In the genomic region with DNA sequence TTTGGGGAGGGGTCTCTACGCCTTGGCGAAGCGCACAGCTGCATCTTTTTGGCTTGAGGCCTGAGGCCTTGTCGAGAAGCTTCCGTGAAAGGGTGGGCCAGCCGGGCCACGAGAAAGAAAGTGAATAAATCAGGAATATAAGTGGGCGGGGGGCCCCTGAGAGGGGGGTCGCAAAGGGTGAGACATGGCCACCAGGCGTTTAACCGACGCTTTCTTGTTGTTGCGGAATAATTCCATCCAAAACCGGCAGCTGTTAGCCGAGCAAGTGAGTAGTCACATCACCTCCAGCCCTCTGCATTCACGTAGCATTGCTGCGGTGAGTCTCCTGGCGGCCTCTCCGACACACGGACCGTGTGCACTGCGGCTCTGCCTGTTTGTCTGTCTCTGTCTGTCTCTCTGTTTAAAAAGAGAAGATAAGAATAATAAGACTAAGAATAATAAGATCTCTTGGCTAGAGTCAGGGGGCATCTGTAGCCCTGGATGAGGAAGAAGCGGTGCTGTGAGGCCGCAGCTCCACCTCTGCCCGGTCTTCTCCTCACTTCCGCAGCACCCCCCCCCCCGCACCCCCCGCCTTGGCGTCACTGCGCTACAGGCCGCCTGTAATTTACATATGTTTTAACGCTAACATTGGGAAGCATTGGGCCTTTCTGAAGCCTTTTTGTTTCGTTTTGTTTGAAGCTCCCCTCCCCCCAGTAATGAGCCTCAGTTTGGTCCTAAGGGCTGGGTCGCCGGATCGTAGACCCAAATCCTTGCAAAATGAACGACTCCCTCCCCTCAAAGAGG, we compare ENCODE assay signal across 1 cellular context.
TF ChIP-seq lines count a peak whose summit lies in the region.

No MANE protein-coding gene starts in this region.

TF ChIP-seq in K562, 482 proteins besides CTCF, POLR2A, EP300 and RAD21 (continued from another document):
- TF ChIP-seq AFF1 (IDR thresholded peaks at IDR 0.05; ENCODE audit: low read depth in 1 of 2, partially characterized antibody in 2 of 2) (peak in 1 of 2 experiments; percentile 14), BRD4 (IDR thresholded peaks at IDR 0.05) (0 out of 2 replicates have a peak, but pooled peaks have one; percentile 50), ESRRA (IDR thresholded peaks at IDR 0.05; ENCODE audit: borderline replicate concordance, low read depth) (no peak), MYBL2 (IDR thresholded peaks at IDR 0.05; ENCODE audit: low read depth) (no peak), MYBL2 (CRISPR knock-in tag; IDR thresholded peaks at IDR 0.05; ENCODE audit: borderline replicate concordance) (no peak), TFE3 (CRISPR knock-in tag; IDR thresholded peaks at IDR 0.05) (no peak), SPI1 (IDR thresholded peaks at IDR 0.05; ENCODE audit: borderline replicate concordance, low read depth, low read length) (peak; percentile 47; the same call in 1 of the 2 replicates), ZFX (CRISPR knock-in tag; IDR thresholded peaks at IDR 0.05) (peak; percentile 73; the same call in 1 of the 2 replicates), MAZ (CRISPR knock-in tag; conservative IDR thresholded peaks at IDR 0.05 in 1 of 2, IDR thresholded peaks at IDR 0.05 in 1 of 2) (peak in 1 of 2 experiments; percentile 48; a peak in 2 of 4 replicates), EP400 (IDR thresholded peaks at IDR 0.05) (peak; percentile 11; the same call in 1 of the 2 replicates), ELF1 (tag; IDR thresholded peaks at IDR 0.05) (peak; percentile 74), PHF8 (IDR thresholded peaks at IDR 0.05; ENCODE audit: borderline replicate concordance, low read length) (peak; percentile 26), SRF (CRISPR knock-in tag; IDR thresholded peaks at IDR 0.05) (0 out of 4 replicates have a peak, but pooled peaks of 1 of the 2 experiments have one; percentile 17), TAF1 (IDR thresholded peaks at IDR 0.05; ENCODE audit: control insufficient read depth, extremely low read depth, insufficient read depth, low read length, severe bottlenecking) (peak; percentile 65), UBTF (IDR thresholded peaks at IDR 0.05; ENCODE audit: borderline replicate concordance in 1 of 2, low read depth in 2 of 2, low read length in 2 of 2) (peak in 1 of 2 experiments; percentile 27; a peak in 1 of 4 replicates)
- TF ChIP-seq, protein P1, sequence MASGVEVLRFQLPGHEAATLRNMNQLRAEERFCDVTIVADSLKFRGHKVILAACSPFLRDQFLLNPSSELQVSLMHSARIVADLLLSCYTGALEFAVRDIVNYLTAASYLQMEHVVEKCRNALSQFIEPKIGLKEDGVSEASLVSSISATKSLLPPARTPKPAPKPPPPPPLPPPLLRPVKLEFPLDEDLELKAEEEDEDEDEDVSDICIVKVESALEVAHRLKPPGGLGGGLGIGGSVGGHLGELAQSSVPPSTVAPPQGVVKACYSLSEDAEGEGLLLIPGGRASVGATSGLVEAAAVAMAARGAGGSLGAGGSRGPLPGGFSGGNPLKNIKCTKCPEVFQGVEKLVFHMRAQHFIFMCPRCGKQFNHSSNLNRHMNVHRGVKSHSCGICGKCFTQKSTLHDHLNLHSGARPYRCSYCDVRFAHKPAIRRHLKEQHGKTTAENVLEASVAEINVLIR (CRISPR knock-in tag; IDR thresholded peaks at IDR 0.05), result 0 out of 2 replicates have a peak, but pooled peaks have one; percentile 50
- TF ChIP-seq, protein P2, sequence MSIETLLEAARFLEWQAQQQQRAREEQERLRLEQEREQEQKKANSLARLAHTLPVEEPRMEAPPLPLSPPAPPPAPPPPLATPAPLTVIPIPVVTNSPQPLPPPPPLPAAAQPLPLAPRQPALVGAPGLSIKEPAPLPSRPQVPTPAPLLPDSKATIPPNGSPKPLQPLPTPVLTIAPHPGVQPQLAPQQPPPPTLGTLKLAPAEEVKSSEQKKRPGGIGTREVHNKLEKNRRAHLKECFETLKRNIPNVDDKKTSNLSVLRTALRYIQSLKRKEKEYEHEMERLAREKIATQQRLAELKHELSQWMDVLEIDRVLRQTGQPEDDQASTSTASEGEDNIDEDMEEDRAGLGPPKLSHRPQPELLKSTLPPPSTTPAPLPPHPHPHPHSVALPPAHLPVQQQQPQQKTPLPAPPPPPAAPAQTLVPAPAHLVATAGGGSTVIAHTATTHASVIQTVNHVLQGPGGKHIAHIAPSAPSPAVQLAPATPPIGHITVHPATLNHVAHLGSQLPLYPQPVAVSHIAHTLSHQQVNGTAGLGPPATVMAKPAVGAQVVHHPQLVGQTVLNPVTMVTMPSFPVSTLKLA (conservative IDR thresholded peaks at IDR 0.05), result peak in 1 of 2 experiments; percentile 56; a peak in 2 of 4 replicates
